13 cellular contexts compared by ENCODE assay signal in genomic region chr3:190739726-190740230, GRCh38.
"Had no signal": no experiment of that assay in that cellular context is flagged by ENCODE, and none has a peak within 500 bp of the region (broad histone marks: within the 10 kb centered on the region; RNA-seq: fewer than 3 reads in every experiment).

No MANE protein-coding gene starts in this region.

- H3K4me1 Mint-ChIP-seq: activated naive CD8-positive, alpha-beta T cell treated with anti-CD3 and anti-CD28 coated beads for 36 hours; brain; naive B cell; stimulated activated naive B cell treated with anti-CD40 and anti-IgM and Interleukin-4, amounts not matched to agents 10 μg/mL and 1 μg/mL and 100 μg/mL, for 72 hours had no signal

- DNase-seq: activated CD4-positive, alpha-beta T cell treated with anti-CD3 and anti-CD28 coated beads, Interleukin-2, amount 50 U/mL, for 1 hour; activated CD8-positive, alpha-beta memory T cell treated with anti-CD3 and anti-CD28 coated beads for 24 hours; activated naive CD8-positive, alpha-beta T cell treated with anti-CD3 and anti-CD28 coated beads for 36 hours; cortex of kidney; effector CD8-positive, alpha-beta T cell; islet precursor cell; naive B cell; stimulated activated naive B cell treated with anti-CD40 and anti-IgM and Interleukin-4, amounts not matched to agents 10 μg/mL and 1 μg/mL and 100 μg/mL, for 72 hours; tibial artery had no signal

- H2AFZ ChIP-seq: parathyroid adenoma had no signal

- H3K27ac Mint-ChIP-seq: activated naive CD8-positive, alpha-beta T cell treated with anti-CD3 and anti-CD28 coated beads for 36 hours; brain; naive B cell; stimulated activated naive B cell treated with anti-CD40 and anti-IgM and Interleukin-4, amounts not matched to agents 10 μg/mL and 1 μg/mL and 100 μg/mL, for 72 hours; T-helper 2 cell treated with Interferon-gamma antibody and Interleukin-4, amounts not matched to agents 5 μg/mL and 100 μg/mL, for 36 hours had no signal

- H3K9ac ChIP-seq: parathyroid adenoma had no signal

- H3K9me3 ChIP-seq: tibial artery had no signal

- H3K36me3 ChIP-seq: tibial artery had no signal

- H3K9me3 Mint-ChIP-seq: activated naive CD8-positive, alpha-beta T cell treated with anti-CD3 and anti-CD28 coated beads for 36 hours; brain; stimulated activated naive B cell treated with anti-CD40 and anti-IgM and Interleukin-4, amounts not matched to agents 10 μg/mL and 1 μg/mL and 100 μg/mL, for 72 hours; T-helper 2 cell treated with Interferon-gamma antibody and Interleukin-4, amounts not matched to agents 5 μg/mL and 100 μg/mL, for 36 hours had no signal

- H3K27ac ChIP-seq: parathyroid adenoma, tibial artery had no signal

- H3K27me3 ChIP-seq: tibial artery had no signal

- H3K79me2 ChIP-seq: parathyroid adenoma had no signal

- H3K4me3 Mint-ChIP-seq: activated naive CD8-positive, alpha-beta T cell treated with anti-CD3 and anti-CD28 coated beads for 36 hours; brain; naive B cell; stimulated activated naive B cell treated with anti-CD40 and anti-IgM and Interleukin-4, amounts not matched to agents 10 μg/mL and 1 μg/mL and 100 μg/mL, for 72 hours; T-helper 2 cell treated with Interferon-gamma antibody and Interleukin-4, amounts not matched to agents 5 μg/mL and 100 μg/mL, for 36 hours had no signal

- H3K4me1 ChIP-seq: parathyroid adenoma, tibial artery had no signal

- H3K36me3 Mint-ChIP-seq: activated naive CD8-positive, alpha-beta T cell treated with anti-CD3 and anti-CD28 coated beads for 36 hours; brain; naive B cell had no signal

- H3K4me3 ChIP-seq: lung, tibial artery had no signal

- H3K27me3 Mint-ChIP-seq: brain had no signal
